1 cellular context compared by ENCODE assay signal in genomic region chr3:157373783-157374182, GRCh38.
TF ChIP-seq lines count a peak whose summit lies in the region.

No MANE protein-coding gene starts in this region.

TF ChIP-seq in WTC11, 78 proteins besides CTCF, POLR2A, EP300 and RAD21 (continued from another document):
- no peak for TF ChIP-seq MLX (CRISPR knock-in tag; IDR thresholded peaks at IDR 0.05)
- TF ChIP-seq ZNF263 (CRISPR knock-in tag; IDR thresholded peaks at IDR 0.05; ENCODE audit: low read depth) = no peak
- TF ChIP-seq SP1 (CRISPR knock-in tag; conservative IDR thresholded peaks at IDR 0.05) = no peak
- TF ChIP-seq SOX15 (CRISPR knock-in tag; IDR thresholded peaks at IDR 0.05) = no peak
- no peak for TF ChIP-seq ELF4 (CRISPR knock-in tag; IDR thresholded peaks at IDR 0.05; ENCODE audit: low read depth)
- TF ChIP-seq TEAD1 (CRISPR knock-in tag; IDR thresholded peaks at IDR 0.05) = no peak
